In genomic region chr22:20155330-20156041, GRCh38 we compare ENCODE assay signal across 9 cellular contexts. TPM values are rescaled to one million over a fixed set of nuclear protein-coding genes. Genes with fewer than 3 reads are reported as not detected.
DNase-seq lines count a peak whose midpoint lies in the region; ATAC-seq, FAIRE-seq and TF ChIP-seq lines count a peak whose summit lies in the region.
"Had no signal": no experiment of that assay in that cellular context is flagged by ENCODE, and none has a peak within 500 bp of the region (broad histone marks: within the 10 kb centered on the region; RNA-seq: fewer than 3 reads in every experiment).

No MANE protein-coding gene starts in this region.

- H3K27ac ChIP-seq in small intestine (ENCODE audit: low read depth in 1 of 2, low read length in 1 of 2), result no peak overlapping the region

- no peaks in the 10 kb centered on the region for H3K27me3 ChIP-seq in small intestine (ENCODE audit: control insufficient read depth in 2 of 2, insufficient read depth in 2 of 2, low read length in 2 of 2)

- WGBS in small intestine, 3 donors, result 23 to 51% (median 27%) methylated on average over 30 of the region's 30 CpGs

- no peaks in the 10 kb centered on the region for H3K9me3 ChIP-seq in small intestine (ENCODE audit: control insufficient read depth, low read depth)

- no peak for ATAC-seq in HG02759 (IDR thresholded peaks at IDR 0.05; ENCODE audit: unreplicated experiment)

- no peak for FAIRE-seq in small intestine (lab: Jason Lieb, UNC)

- DNase-seq in NOMO-1 treated with DMSO at 0.1 percent for 48 hours (lab: John Stamatoyannopoulos, UW; ENCODE audit: unreplicated experiment) (peak; percentile 12), NOMO-1 (lab: John Stamatoyannopoulos, UW; ENCODE audit: unreplicated experiment in 2 of 2) (no peak), fibroblast of peridontal ligament (ENCODE audit: extremely low read depth) (peak; percentile 53), small intestine (peak; percentile 42)
- DNase-seq in activated CD4-positive, CD25-positive, alpha-beta regulatory T cell (lab: John Stamatoyannopoulos, UW), result no peak
- no peak for DNase-seq in activated CD4-positive, alpha-beta T cell treated with anti-CD3 and anti-CD28 coated beads for 4 hours

- H3K4me1 ChIP-seq in small intestine (ENCODE audit: control insufficient read depth in 2 of 2, insufficient read depth in 1 of 2, low read depth in 1 of 2, low read length in 1 of 2), result no peaks in the 10 kb centered on the region

- no peak overlapping the region for H3K4me3 ChIP-seq in small intestine (ENCODE audit: low read depth in 1 of 2, low read length in 2 of 2)

- no peaks in the 10 kb centered on the region for H3K36me3 ChIP-seq in small intestine (ENCODE audit: control insufficient read depth in 2 of 2, insufficient read depth in 2 of 2, low read length in 2 of 2)

TF ChIP-seq in PFSK-1, 5 proteins besides CTCF, POLR2A, EP300 and RAD21:
- TF ChIP-seq TAF1 (IDR thresholded peaks at IDR 0.05; ENCODE audit: borderline replicate concordance, insufficient read depth, low read length) (no peak), REST (IDR thresholded peaks at IDR 0.05; ENCODE audit: insufficient read depth in 1 of 2, low read depth in 2 of 2, low read length in 2 of 2) (no peak), FOXP2 (optimal IDR thresholded peaks at IDR 0.05; ENCODE audit: borderline replicate concordance, extremely low read depth, extremely low read length, insufficient read depth) (peak; percentile 54), POLR2AphosphoS5 (IDR thresholded peaks at IDR 0.05; ENCODE audit: low read depth, low read length) (no peak), SIN3A (IDR thresholded peaks at IDR 0.05; ENCODE audit: borderline replicate concordance, insufficient read depth, low read length) (peak; percentile 88; the same call in 1 of the 2 replicates)

RNA-seq across cellular contexts. Expression of gene CCDC188, which starts 4.6 kb away (rescaled TPM):
- polyA plus RNA-seq in PFSK-1 (2012; ENCODE audit: insufficient read length, low read depth), result 10.3 TPM
- 1 to 10 TPM in 1 of 3 donors, not detected in 2; 1.2 TPM for polyA plus RNA-seq in small intestine
- polyA plus RNA-seq: AG04450 had no signal

RNA-seq across cellular contexts. Expression of gene ZDHHC8, which starts 23.9 kb away (rescaled TPM):
- polyA plus RNA-seq in PFSK-1 (2012; ENCODE audit: insufficient read length, low read depth), result 55.3 TPM
- polyA plus RNA-seq in small intestine, result 10 to 100 TPM in 2 of 3 donors, 1 to 10 TPM in 1; 3.8 to 18.2 (median 10.5) TPM

RNA-seq across cellular contexts. Expression of gene TRMT2A, which starts 38.5 kb away (rescaled TPM):
- 132 TPM for polyA plus RNA-seq in PFSK-1 (2012; ENCODE audit: insufficient read length, low read depth)
- 10 to 100 TPM; 30.5 to 38.5 (median 36.0) TPM for polyA plus RNA-seq in small intestine

RNA-seq across cellular contexts. Expression of gene RANBP1, which starts 39.6 kb away (rescaled TPM):
- 323 TPM for polyA plus RNA-seq in PFSK-1 (2012; ENCODE audit: insufficient read length, low read depth)
- 100 to 1,000 TPM in 1 of 3 donors, 10 to 100 TPM in 2; 61.5 to 184 (median 85.7) TPM for polyA plus RNA-seq in small intestine

Comparison
In these comparisons a context has a peak if more than half of its experiments do, and no peak if none do; other contexts are left out.
1. DNase-seq: peak in NOMO-1 treated with DMSO at 0.1 percent for 48 hours (single experiment), fibroblast of peridontal ligament (single experiment) and small intestine (single experiment); none in NOMO-1 (0 of 2), activated CD4-positive, CD25-positive, alpha-beta regulatory T cell (0 of 4) and activated CD4-positive, alpha-beta T cell treated with anti-CD3 and anti-CD28 coated beads for 4 hours (0 of 2).